ENCODE assay signal across 8 cellular contexts in the genomic region with DNA sequence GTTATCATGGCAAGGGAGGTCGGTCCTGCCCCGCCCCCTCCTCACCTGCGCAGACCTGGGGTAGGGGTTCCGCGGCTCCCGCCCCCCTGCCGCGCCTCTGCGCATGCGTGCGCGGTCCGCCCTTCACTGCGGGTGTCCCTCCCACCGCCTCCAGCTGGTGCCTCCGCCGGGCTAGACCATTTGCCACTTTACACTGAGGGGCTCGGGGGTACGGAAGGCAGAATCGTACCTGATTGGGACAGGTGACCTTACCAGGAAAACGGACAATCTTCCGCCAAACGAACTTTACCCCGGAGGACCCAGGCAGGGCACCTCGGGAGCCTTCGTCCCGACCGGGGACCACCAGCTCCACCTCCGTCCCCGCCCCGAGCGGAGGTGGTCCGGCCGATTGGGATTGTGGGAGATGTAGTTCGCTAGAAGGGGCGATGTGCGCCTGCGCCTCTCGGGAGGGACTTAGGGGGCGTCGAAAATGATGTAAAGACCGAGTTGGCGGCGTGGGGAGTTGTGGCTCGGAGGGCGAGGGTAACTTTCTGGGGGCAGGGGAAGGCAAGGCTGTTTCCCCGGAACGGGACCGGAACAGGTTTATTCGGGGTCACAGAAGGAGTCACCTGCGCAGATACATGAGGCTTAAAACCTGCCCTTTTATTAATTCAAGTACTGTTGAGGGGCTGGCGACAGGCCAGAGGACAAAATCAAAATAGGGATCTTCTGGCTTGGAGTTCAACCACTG. TPM values are rescaled to one million over a fixed set of nuclear protein-coding genes. Genes with fewer than 3 reads are reported as not detected.
DNase-seq lines count a peak whose midpoint lies in the region; TF ChIP-seq lines count a peak whose summit lies in the region.

A gene with protein sequence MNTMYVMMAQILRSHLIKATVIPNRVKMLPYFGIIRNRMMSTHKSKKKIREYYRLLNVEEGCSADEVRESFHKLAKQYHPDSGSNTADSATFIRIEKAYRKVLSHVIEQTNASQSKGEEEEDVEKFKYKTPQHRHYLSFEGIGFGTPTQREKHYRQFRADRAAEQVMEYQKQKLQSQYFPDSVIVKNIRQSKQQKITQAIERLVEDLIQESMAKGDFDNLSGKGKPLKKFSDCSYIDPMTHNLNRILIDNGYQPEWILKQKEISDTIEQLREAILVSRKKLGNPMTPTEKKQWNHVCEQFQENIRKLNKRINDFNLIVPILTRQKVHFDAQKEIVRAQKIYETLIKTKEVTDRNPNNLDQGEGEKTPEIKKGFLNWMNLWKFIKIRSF (minus strand): TSS at position 344 of the 730 bp plus-strand sequence. CDS start 2,323 bp downstream, outside the sequence.

- TF ChIP-seq CTCF in RWPE1 (conservative IDR thresholded peaks at IDR 0.05; ENCODE audit: low read depth) (no peak), fibroblast of the aortic adventitia (IDR thresholded peaks at IDR 0.05; ENCODE audit: insufficient read depth, low read length) (no peak), nephron (IDR thresholded peaks at IDR 0.05; ENCODE audit: unreplicated experiment in 3 of 3) (no peak)

- peak within 1 kb of the TSS; percentile 70 for H3K27ac ChIP-seq in RWPE1

- peak within 1 kb of the TSS; percentile 95 for H3K4me3 ChIP-seq in fibroblast of the aortic adventitia (ENCODE audit: low read depth, low read length)

- H3K27ac Mint-ChIP-seq in nephron: peak within 1 kb of the TSS; percentile 86 to 96 (median 95)
- H3K27ac Mint-ChIP-seq in stimulated activated naive CD8-positive, alpha-beta T cell treated with anti-CD3 and anti-CD28 coated beads, Interleukin-15, Interleukin-2, amounts not matched to agents 100 ng/mL and 50 ng/mL, for 24 hours: peak within 1 kb of the TSS; percentile 79

- H3K4me1 Mint-ChIP-seq in nephron: peaks cover 7% of the 10 kb centered on the region
- peaks cover 13% of the 10 kb centered on the region for H3K4me1 Mint-ChIP-seq in stimulated activated naive CD8-positive, alpha-beta T cell treated with anti-CD3 and anti-CD28 coated beads, Interleukin-15, Interleukin-2, amounts not matched to agents 100 ng/mL and 50 ng/mL, for 24 hours (ENCODE audit: low read depth)

- H3K9me3 Mint-ChIP-seq in nephron: no peaks in the 10 kb centered on the region
- H3K9me3 Mint-ChIP-seq in stimulated activated naive CD8-positive, alpha-beta T cell treated with anti-CD3 and anti-CD28 coated beads, Interleukin-15, Interleukin-2, amounts not matched to agents 100 ng/mL and 50 ng/mL, for 24 hours: no peaks in the 10 kb centered on the region

- H3K4me3 Mint-ChIP-seq in nephron: peak within 1 kb of the TSS; percentile 88 to 91 (median 89)
- H3K4me3 Mint-ChIP-seq in stimulated activated naive CD8-positive, alpha-beta T cell treated with anti-CD3 and anti-CD28 coated beads, Interleukin-15, Interleukin-2, amounts not matched to agents 100 ng/mL and 50 ng/mL, for 24 hours: peak within 1 kb of the TSS; percentile 85

- peaks cover 12% of the 10 kb centered on the region for H3K36me3 Mint-ChIP-seq in nephron (ENCODE audit: low read depth)
- no peaks in the 10 kb centered on the region for H3K36me3 Mint-ChIP-seq in stimulated activated naive CD8-positive, alpha-beta T cell treated with anti-CD3 and anti-CD28 coated beads, Interleukin-15, Interleukin-2, amounts not matched to agents 100 ng/mL and 50 ng/mL, for 24 hours (ENCODE audit: low read depth)

- CTCF ChIA-PET in RWPE1 (lab: Yijun Ruan, JAX): interaction anchor here (0.8 kb wide), 1 partner anchor 9 kb away, joined by 3 read pairs; no protein-coding TSS in a partner anchor

- peaks cover 3% of the 10 kb centered on the region for H3K27me3 Mint-ChIP-seq in nephron (ENCODE audit: low read depth)
- no peaks in the 10 kb centered on the region for H3K27me3 Mint-ChIP-seq in stimulated activated naive CD8-positive, alpha-beta T cell treated with anti-CD3 and anti-CD28 coated beads, Interleukin-15, Interleukin-2, amounts not matched to agents 100 ng/mL and 50 ng/mL, for 24 hours

- DNase-seq in EL (peak; percentile 94), GOT3 (lab: John Stamatoyannopoulos, UW) (peak; percentile 94), LHCN-M2 (ENCODE audit: low read depth) (peak; percentile 86), RWPE1 (ENCODE audit: low spot score) (peak; percentile 91), fibroblast of the aortic adventitia (ENCODE audit: low read depth) (peak; percentile 94)
- peak; percentile 89 for DNase-seq in activated effector memory CD4-positive, alpha-beta T cell treated with Interleukin-2 at 50 U/mL for 16 hours

- POLR2A ChIA-PET in RWPE1 (lab: Yijun Ruan, JAX; ENCODE audit: low non-redundant PET): interaction anchor here (0.6 to 1.0 kb wide), 3 partner anchors 12 to 105 kb away, joined by 3 to 8 read pairs (median 3); a partner anchor contains a TSS

RNA-seq across cellular contexts. Expression of the gene that starts here (rescaled TPM):
- total RNA-seq in LHCN-M2 (2014; rRNA removed) (0.77 and 1.1 TPM in 2 replicates), fibroblast of the aortic adventitia (ENCODE audit: low replicate concordance) (2.7 and 3.7 TPM in 2 replicates)
- 0.53 TPM for polyA plus RNA-seq in LHCN-M2 (2012)

Comparison
In these comparisons a context has a peak if more than half of its experiments do, and no peak if none do; other contexts are left out.
1. Peak in every context shown above with its lines: DNase-seq, H3K4me3 ChIP-seq and H3K27ac ChIP-seq.